In genomic region chr5:126780165-126780827, GRCh38 we compare ENCODE assay signal across 1 cellular context.
TF ChIP-seq lines count a peak whose summit lies in the region.

No MANE protein-coding gene starts in this region.

TF ChIP-seq in GM12878, 131 proteins besides CTCF, POLR2A, EP300 and RAD21:
- no peak for TF ChIP-seq HSF1 (IDR thresholded peaks at IDR 0.05; ENCODE audit: low read depth, low read length)
- TF ChIP-seq CEBPB (IDR thresholded peaks at IDR 0.05; ENCODE audit: borderline replicate concordance in 1 of 2, low read depth in 2 of 2, low read length in 2 of 2) = no peak
- 0 out of 3 replicates have a peak, but pooled peaks have one; percentile 21 for TF ChIP-seq POU2F2 (IDR thresholded peaks at IDR 0.05; ENCODE audit: borderline replicate concordance, low read depth, low read length)
- TF ChIP-seq TAF1 (IDR thresholded peaks at IDR 0.05; ENCODE audit: borderline replicate concordance, low read depth, low read length) = no peak
- TF ChIP-seq CBX5 (IDR thresholded peaks at IDR 0.05; ENCODE audit: low read depth) = 0 out of 2 replicates have a peak, but pooled peaks have one; percentile 19
- TF ChIP-seq YY1 (IDR thresholded peaks at IDR 0.05; ENCODE audit: low read depth, low read length) = no peak
- TF ChIP-seq E4F1 (IDR thresholded peaks at IDR 0.05; ENCODE audit: borderline replicate concordance, partially characterized antibody) = no peak
- TF ChIP-seq, protein P1, sequence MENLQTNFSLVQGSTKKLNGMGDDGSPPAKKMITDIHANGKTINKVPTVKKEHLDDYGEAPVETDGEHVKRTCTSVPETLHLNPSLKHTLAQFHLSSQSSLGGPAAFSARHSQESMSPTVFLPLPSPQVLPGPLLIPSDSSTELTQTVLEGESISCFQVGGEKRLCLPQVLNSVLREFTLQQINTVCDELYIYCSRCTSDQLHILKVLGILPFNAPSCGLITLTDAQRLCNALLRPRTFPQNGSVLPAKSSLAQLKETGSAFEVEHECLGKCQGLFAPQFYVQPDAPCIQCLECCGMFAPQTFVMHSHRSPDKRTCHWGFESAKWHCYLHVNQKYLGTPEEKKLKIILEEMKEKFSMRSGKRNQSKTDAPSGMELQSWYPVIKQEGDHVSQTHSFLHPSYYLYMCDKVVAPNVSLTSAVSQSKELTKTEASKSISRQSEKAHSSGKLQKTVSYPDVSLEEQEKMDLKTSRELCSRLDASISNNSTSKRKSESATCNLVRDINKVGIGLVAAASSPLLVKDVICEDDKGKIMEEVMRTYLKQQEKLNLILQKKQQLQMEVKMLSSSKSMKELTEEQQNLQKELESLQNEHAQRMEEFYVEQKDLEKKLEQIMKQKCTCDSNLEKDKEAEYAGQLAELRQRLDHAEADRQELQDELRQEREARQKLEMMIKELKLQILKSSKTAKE (IDR thresholded peaks at IDR 0.05; ENCODE audit: low read depth, poor library complexity, severe bottlenecking) = peak; percentile 55
- peak; percentile 64; the same call in 1 of the 2 replicates for TF ChIP-seq FOXM1 (IDR thresholded peaks at IDR 0.05; ENCODE audit: low read depth, low read length)
- TF ChIP-seq ATF7 (IDR thresholded peaks at IDR 0.05; ENCODE audit: low read depth) = peak; percentile 44; the same call in 1 of the 2 replicates
- peak; percentile 43; the same call in 1 of the 2 replicates for TF ChIP-seq CREB1 (IDR thresholded peaks at IDR 0.05; ENCODE audit: low read depth)
- no peak for TF ChIP-seq SRF (IDR thresholded peaks at IDR 0.05; ENCODE audit: low read depth in 2 of 2, low read length in 2 of 2)
- TF ChIP-seq ZNF622 (IDR thresholded peaks at IDR 0.05) = no peak
- TF ChIP-seq STAT3 (IDR thresholded peaks at IDR 0.05; ENCODE audit: low read depth, low read length) = no peak
- TF ChIP-seq NBN (IDR thresholded peaks at IDR 0.05) = 0 out of 2 replicates have a peak, but pooled peaks have one; percentile 53
- TF ChIP-seq ZNF207 (IDR thresholded peaks at IDR 0.05; ENCODE audit: borderline replicate concordance) = no peak
- peak; percentile 79 for TF ChIP-seq RUNX3 (IDR thresholded peaks at IDR 0.05; ENCODE audit: low read length)
- peak; percentile 18; the same call in 1 of the 2 replicates for TF ChIP-seq MXI1 (IDR thresholded peaks at IDR 0.05; ENCODE audit: low read depth, low read length)
- TF ChIP-seq IRF4 (IDR thresholded peaks at IDR 0.05; ENCODE audit: low read depth, low read length) = 0 out of 2 replicates have a peak, but pooled peaks have one; percentile 12
- TF ChIP-seq SMARCA5 (IDR thresholded peaks at IDR 0.05) = peak; percentile 52; the same call in 1 of the 2 replicates
- TF ChIP-seq, protein P2, sequence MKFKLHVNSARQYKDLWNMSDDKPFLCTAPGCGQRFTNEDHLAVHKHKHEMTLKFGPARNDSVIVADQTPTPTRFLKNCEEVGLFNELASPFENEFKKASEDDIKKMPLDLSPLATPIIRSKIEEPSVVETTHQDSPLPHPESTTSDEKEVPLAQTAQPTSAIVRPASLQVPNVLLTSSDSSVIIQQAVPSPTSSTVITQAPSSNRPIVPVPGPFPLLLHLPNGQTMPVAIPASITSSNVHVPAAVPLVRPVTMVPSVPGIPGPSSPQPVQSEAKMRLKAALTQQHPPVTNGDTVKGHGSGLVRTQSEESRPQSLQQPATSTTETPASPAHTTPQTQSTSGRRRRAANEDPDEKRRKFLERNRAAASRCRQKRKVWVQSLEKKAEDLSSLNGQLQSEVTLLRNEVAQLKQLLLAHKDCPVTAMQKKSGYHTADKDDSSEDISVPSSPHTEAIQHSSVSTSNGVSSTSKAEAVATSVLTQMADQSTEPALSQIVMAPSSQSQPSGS (IDR thresholded peaks at IDR 0.05; ENCODE audit: low read length) = no peak
- TF ChIP-seq SMC3 (IDR thresholded peaks at IDR 0.05; ENCODE audit: borderline replicate concordance, low read length) = peak; percentile 95
- no peak for TF ChIP-seq JUNB (IDR thresholded peaks at IDR 0.05)
- peak; percentile 58 for TF ChIP-seq ZNF384 (IDR thresholded peaks at IDR 0.05; ENCODE audit: borderline replicate concordance, low read depth, low read length)
- TF ChIP-seq CBFB (IDR thresholded peaks at IDR 0.05; ENCODE audit: low read depth) = peak; percentile 46; the same call in 1 of the 2 replicates
- TF ChIP-seq RAD51 (IDR thresholded peaks at IDR 0.05) = no peak
TF ChIP-seq in GM12878: peak in this region for 14.
